Comparison of ENCODE assay signal across 14 cellular contexts in the genomic region with DNA sequence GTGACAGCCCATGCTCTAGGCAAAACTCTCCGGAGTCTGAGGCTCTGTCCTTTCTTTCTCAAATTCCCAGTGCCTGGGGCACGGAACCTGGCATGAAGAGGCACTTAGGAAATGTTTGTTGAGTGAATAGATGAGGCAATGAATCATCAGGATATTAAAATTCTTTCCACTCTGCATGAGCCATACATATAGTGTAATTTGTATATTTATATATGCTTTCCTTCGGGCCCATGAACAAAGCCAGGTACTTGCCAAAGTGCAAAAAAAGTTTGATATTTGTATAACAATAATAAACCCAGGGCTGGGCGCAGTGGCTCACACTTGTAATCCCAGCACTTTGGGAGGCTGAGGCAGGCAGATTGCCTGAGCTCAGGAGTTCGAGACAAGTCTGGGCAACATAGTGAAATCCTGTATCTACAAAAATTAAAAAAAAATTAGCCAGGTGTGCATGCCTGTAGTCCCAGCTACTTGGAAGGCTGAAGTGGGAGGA.
DNase-seq lines count a peak whose midpoint lies in the region; ATAC-seq, FAIRE-seq and TF ChIP-seq lines count a peak whose summit lies in the region.
"Had no signal": no experiment of that assay in that cellular context is flagged by ENCODE, and none has a peak within 500 bp of the region (broad histone marks: within the 10 kb centered on the region; RNA-seq: fewer than 3 reads in every experiment).

No MANE protein-coding gene starts in this region.

- intact Hi-C loops in IMR-90 (cut with micrococcal nuclease) = no loop called here
- intact Hi-C loops in MCF 10A (cut with micrococcal nuclease) = no loop called here

- no peak overlapping the region for H3K4me3 ChIP-seq in IMR-90 (ENCODE audit: insufficient read depth, low read depth, low read length)
- H3K4me3 ChIP-seq in keratinocyte (ENCODE audit: control insufficient read depth in 2 of 3, extremely low read depth in 1 of 3, insufficient read depth in 2 of 3, low read depth in 1 of 3, low read length in 3 of 3) = no peak overlapping the region

- H3K36me3 ChIP-seq in IMR-90 (ENCODE audit: control insufficient read depth, insufficient read depth, low read length) (no peaks in the 10 kb centered on the region), keratinocyte (ENCODE audit: control insufficient read depth in 2 of 2, extremely low read depth in 1 of 2, insufficient read depth in 2 of 2, low read length in 2 of 2) (no peaks in the 10 kb centered on the region)

- no peaks in the 10 kb centered on the region for H3K9me3 Mint-ChIP-seq in MCF 10A (ENCODE audit: unreplicated experiment)
- no peaks in the 10 kb centered on the region for H3K9me3 Mint-ChIP-seq in activated T-cell treated with anti-CD3 and anti-CD28 coated beads, Interleukin-2, amount 50 U/mL, for 4 hours
- no peaks in the 10 kb centered on the region for H3K9me3 Mint-ChIP-seq in glutamatergic neuron (ENCODE audit: unreplicated experiment)
- H3K9me3 Mint-ChIP-seq: CD4-positive, alpha-beta T cell; immature natural killer cell; type B pancreatic cell had no signal

- BruUV-seq in IMR-90 (replicated peaks; lab: Mats Ljungman, UMichigan) (no TSS peak), MCF 10A (replicated peaks; lab: Mats Ljungman, UMichigan) (no TSS peak)

- no peak overlapping the region for H4K5ac ChIP-seq in IMR-90 (ENCODE audit: low read depth, low read length)

- peaks cover 25% of the 10 kb centered on the region for H3K4me1 Mint-ChIP-seq in MCF 10A (ENCODE audit: insufficient read depth, unreplicated experiment)
- no peaks in the 10 kb centered on the region for H3K4me1 Mint-ChIP-seq in activated T-cell treated with anti-CD3 and anti-CD28 coated beads, Interleukin-2, amount 50 U/mL, for 4 hours (ENCODE audit: low read depth)
- H3K4me1 Mint-ChIP-seq in glutamatergic neuron (ENCODE audit: low read depth, unreplicated experiment) = no peaks in the 10 kb centered on the region
- H3K4me1 Mint-ChIP-seq: immature natural killer cell had no signal

- no peak overlapping the region for H2AK9ac ChIP-seq in IMR-90 (replicated peaks; ENCODE audit: low read depth, low read length, poor library complexity)

- no peak for TF ChIP-seq POLR2A in IMR-90 (IDR thresholded peaks at IDR 0.05; ENCODE audit: low read depth, low read length)

- peak overlapping the region; percentile 36; the same call in 1 of the 2 replicates for H3K18ac ChIP-seq in IMR-90 (ENCODE audit: low read depth, low read length)

- no peaks in the 10 kb centered on the region for H3K27me3 ChIP-seq in IMR-90 (ENCODE audit: control insufficient read depth, insufficient read depth, low read length)
- no peaks in the 10 kb centered on the region for H3K27me3 ChIP-seq in keratinocyte (ENCODE audit: control insufficient read depth, extremely low read depth, insufficient read depth, low read length)

- H2AK5ac ChIP-seq in IMR-90 (ENCODE audit: low read depth, low read length) = no peak overlapping the region

- H3K9ac ChIP-seq in IMR-90 (ENCODE audit: low read depth, low read length) = no peak overlapping the region
- peak overlapping the region; percentile 70 for H3K9ac ChIP-seq in keratinocyte (ENCODE audit: control insufficient read depth, extremely low read depth, insufficient read depth, low read length)

- peaks cover 0 to 4% of the 10 kb centered on the region in 2 experiments; a peak in 1 of 4 replicates for H3K79me1 ChIP-seq in IMR-90 (ENCODE audit: low read depth in 1 of 2, low read length in 2 of 2)

- dilution Hi-C loops in IMR-90 (cut with HindIII; ENCODE audit: low sequenced_read_pairs, unreplicated experiment) (no loop called here), keratinocyte (cut with MboI; ENCODE audit: extremely low pct_ligation_motif_present, low sequenced_read_pairs) (no loop called here)

- WGBS in IMR-90 (ENCODE audit: extremely low coverage in 2 of 2, insufficient read length in 1 of 2), 2 experiments = no CpG with 5 or more reads among the region's 5 CpGs

- peak overlapping the region; percentile 58 for H2BK20ac ChIP-seq in IMR-90 (ENCODE audit: low read depth, low read length)

- H4K20me1 ChIP-seq in IMR-90 (ENCODE audit: insufficient read depth, low read length) (no peaks in the 10 kb centered on the region), keratinocyte (ENCODE audit: control insufficient read depth, extremely low read depth, insufficient read depth, low read length) (no peaks in the 10 kb centered on the region)

- H3K56ac ChIP-seq in IMR-90 (ENCODE audit: extremely low read depth, insufficient read depth, low read length) = no peak overlapping the region

- peak overlapping the region; percentile 85 for H4K91ac ChIP-seq in IMR-90 (ENCODE audit: insufficient read depth, low read depth, low read length)

- peak overlapping the region; percentile 94; the same call in 2 of the 3 replicates for H2BK15ac ChIP-seq in IMR-90 (ENCODE audit: low read depth, low read length)

- FAIRE-seq in keratinocyte (lab: Jason Lieb, UNC) (no peak), D721Med (lab: Jason Lieb, UNC) (no peak)

- in situ Hi-C loops in IMR-90 (cut with MboI; ENCODE audit: low sequenced_read_pairs) = no loop called here

- H3K9me1 ChIP-seq in IMR-90 (ENCODE audit: insufficient read depth, low read length) = peaks cover 8% of the 10 kb centered on the region; the same call in 1 of the 2 replicates
- no peaks in the 10 kb centered on the region for H3K9me1 ChIP-seq in keratinocyte (ENCODE audit: control insufficient read depth, extremely low read depth, insufficient read depth, low read length)

- peak overlapping the region in 1 of 2 experiments; percentile 74; a peak in 3 of 4 replicates for H4K8ac ChIP-seq in IMR-90 (ENCODE audit: low read depth in 2 of 2, low read length in 2 of 2)

- H2BK120ac ChIP-seq in IMR-90 (ENCODE audit: low read depth, low read length) = peak overlapping the region; percentile 76; the same call in 1 of the 2 replicates

- H3K4me2 ChIP-seq in IMR-90 (ENCODE audit: low read depth, low read length) (no peak overlapping the region), keratinocyte (ENCODE audit: control insufficient read depth, extremely low read depth, insufficient read depth, low read depth, low read length) (peak overlapping the region; percentile 57)

- POLR2A ChIA-PET in IMR-90 (lab: Charles Lee; ENCODE audit: unreplicated experiment) = interaction anchor here (0.7 kb wide), 1 partner anchor 23 kb away, joined by 4 read pairs; no protein-coding TSS in a partner anchor
- POLR2A ChIA-PET in MCF 10A (lab: Yijun Ruan, JAX) = interaction anchor here (0.5 to 2.9 kb wide), 30 partner anchors 9 to 266 kb away, joined by 3 to 27 read pairs (median 5); no protein-coding TSS in a partner anchor

- peak; percentile 33 for DNase-seq in AG08396 (ENCODE audit: low spot score)
- peak; percentile 81 for DNase-seq in IMR-90
- peak; percentile 95 for DNase-seq in MCF 10A (ENCODE audit: unreplicated experiment)
- DNase-seq in keratinocyte (ENCODE audit: low read depth, low spot score) = no peak
- no peak for DNase-seq in activated T-cell treated with anti-CD3 and anti-CD28 coated beads, Interleukin-2, amount 50 U/mL, for 4 hours
- no peak for DNase-seq in D721Med (ENCODE audit: insufficient read length, low spot score)
- no peak for DNase-seq in glutamatergic neuron
- DNase-seq: activated effector memory CD4-positive, alpha-beta T cell treated with anti-CD3 and anti-CD28 coated beads, Interleukin-2, amount 50 U/mL, for 16 hours; CD4-positive, alpha-beta T cell; immature natural killer cell; NCI-H2081 had no signal

- no peak overlapping the region for H2AFZ ChIP-seq in IMR-90 (replicated peaks; ENCODE audit: low read length, poor library complexity)
- no peak overlapping the region for H2AFZ ChIP-seq in keratinocyte (ENCODE audit: control insufficient read depth, low read length)

- H3K27ac Mint-ChIP-seq in MCF 10A (ENCODE audit: low read depth, unreplicated experiment) (peak overlapping the region; percentile 86), glutamatergic neuron (ENCODE audit: unreplicated experiment) (no peak overlapping the region)
- H3K27ac Mint-ChIP-seq: CD4-positive, alpha-beta T cell; immature natural killer cell had no signal

- TF ChIP-seq CTCF in IMR-90 (conservative IDR thresholded peaks at IDR 0.05; ENCODE audit: low read depth, low read length) (no peak), MCF 10A (IDR thresholded peaks at IDR 0.05; ENCODE audit: unreplicated experiment) (no peak), keratinocyte (optimal IDR thresholded peaks at IDR 0.05 in 1 of 3, IDR thresholded peaks at IDR 0.05 in 1 of 3, conservative IDR thresholded peaks at IDR 0.05 in 1 of 3; ENCODE audit: extremely low read depth in 1 of 3, insufficient read depth in 2 of 3, low read length in 3 of 3) (no peak), D721Med (IDR thresholded peaks at IDR 0.05; ENCODE audit: insufficient read depth, missing control alignments) (no peak), glutamatergic neuron (IDR thresholded peaks at IDR 0.05; ENCODE audit: partially characterized antibody, unreplicated experiment) (no peak)

- H3K27me3 Mint-ChIP-seq in MCF 10A (ENCODE audit: insufficient read depth, unreplicated experiment) (no peaks in the 10 kb centered on the region), glutamatergic neuron (ENCODE audit: unreplicated experiment) (no peaks in the 10 kb centered on the region)
- H3K27me3 Mint-ChIP-seq in activated T-cell treated with anti-CD3 and anti-CD28 coated beads, Interleukin-2, amount 50 U/mL, for 4 hours (ENCODE audit: low read depth) = no peaks in the 10 kb centered on the region
- H3K27me3 Mint-ChIP-seq: CD4-positive, alpha-beta T cell; progenitor cell of endocrine pancreas; type B pancreatic cell had no signal

- no peak overlapping the region for H3K14ac ChIP-seq in IMR-90 (replicated peaks; ENCODE audit: low read depth, low read length)

- H2BK5ac ChIP-seq in IMR-90 (ENCODE audit: low read depth, low read length, poor library complexity, severe bottlenecking) = peak overlapping the region; percentile 34

- peak; percentile 11; the same call in 1 of the 2 replicates for TF ChIP-seq RAD21 in IMR-90 (IDR thresholded peaks at IDR 0.05; ENCODE audit: low read length)

- peak overlapping the region; percentile 14; the same call in 1 of the 2 replicates for H3K23ac ChIP-seq in IMR-90 (ENCODE audit: low read depth, low read length)

- H3K9me3 ChIP-seq in IMR-90 (ENCODE audit: control insufficient read depth, insufficient read depth, low read length) (no peaks in the 10 kb centered on the region), keratinocyte (ENCODE audit: control insufficient read depth, low read depth, low read length) (no peaks in the 10 kb centered on the region)

- H3K4me3 Mint-ChIP-seq in MCF 10A (ENCODE audit: unreplicated experiment) (peak overlapping the region; percentile 19), glutamatergic neuron (ENCODE audit: unreplicated experiment) (no peak overlapping the region)
- H3K4me3 Mint-ChIP-seq in activated T-cell treated with anti-CD3 and anti-CD28 coated beads, Interleukin-2, amount 50 U/mL, for 4 hours = no peak overlapping the region
- H3K4me3 Mint-ChIP-seq: CD4-positive, alpha-beta T cell; immature natural killer cell; type B pancreatic cell had no signal

- no peaks in the 10 kb centered on the region for H3K79me2 ChIP-seq in keratinocyte (ENCODE audit: control insufficient read depth, insufficient read depth, low read length)

- H3K4me1 ChIP-seq in IMR-90 (ENCODE audit: control insufficient read depth, insufficient read depth, low read length) (peaks cover 12% of the 10 kb centered on the region), keratinocyte (ENCODE audit: control insufficient read depth, extremely low read depth, insufficient read depth, low read length) (peaks cover 39% of the 10 kb centered on the region)

- peak; percentile 86 for ATAC-seq in IMR-90 (ENCODE audit: low read depth)
- ATAC-seq in activated T-cell treated with anti-CD3 and anti-CD28 coated beads, Interleukin-2, amount 50 U/mL, for 4 hours = no peak
- ATAC-seq in activated CD4-positive, CD25-positive, alpha-beta regulatory T cell treated with anti-CD3 and anti-CD28 coated beads, Interleukin-2, amount 50 U/mL, for 24 hours = no peak

- H3K36me3 Mint-ChIP-seq in MCF 10A (ENCODE audit: insufficient read depth, unreplicated experiment) = no peaks in the 10 kb centered on the region
- H3K36me3 Mint-ChIP-seq in activated T-cell treated with anti-CD3 and anti-CD28 coated beads, Interleukin-2, amount 50 U/mL, for 4 hours (ENCODE audit: insufficient read depth) = no peaks in the 10 kb centered on the region
- H3K36me3 Mint-ChIP-seq in glutamatergic neuron (ENCODE audit: unreplicated experiment) = no peaks in the 10 kb centered on the region
- H3K36me3 Mint-ChIP-seq: immature natural killer cell, type B pancreatic cell had no signal

- CTCF ChIA-PET in IMR-90 (lab: Yijun Ruan, JAX) = no interaction called here
- CTCF ChIA-PET in MCF 10A (lab: Yijun Ruan, JAX) = interaction anchor here (0.7 to 2.5 kb wide), 7 partner anchors 8 to 1614 kb away, joined by 3 to 7 read pairs (median 3); a partner anchor contains a TSS

- peak overlapping the region; percentile 79; the same call in 1 of the 2 replicates for H3K4ac ChIP-seq in IMR-90 (ENCODE audit: low read depth, low read length)

- H3K27ac ChIP-seq in IMR-90 (ENCODE audit: insufficient read depth, low read length) (no peak overlapping the region), keratinocyte (ENCODE audit: control insufficient read depth, insufficient read depth, low read length) (peak overlapping the region; percentile 95)

Comparison
In these comparisons a context has a peak if more than half of its experiments do, and no peak if none do; other contexts are left out.
1. DNase-seq: peak in AG08396 (single experiment), IMR-90 (single experiment) and MCF 10A (single experiment); none in keratinocyte (single experiment), activated T-cell treated with anti-CD3 and anti-CD28 coated beads, Interleukin-2, amount 50 U/mL, for 4 hours (single experiment), D721Med (single experiment) and glutamatergic neuron (single experiment).